In genomic region chr2:195642027-195642676, GRCh38 we compare ENCODE assay signal across 30 cellular contexts. TPM values are rescaled to one million over a fixed set of nuclear protein-coding genes. Genes with fewer than 3 reads are reported as not detected.
DNase-seq lines count a peak whose midpoint lies in the region; ATAC-seq, FAIRE-seq and TF ChIP-seq lines count a peak whose summit lies in the region.
"Had no signal": no experiment of that assay in that cellular context is flagged by ENCODE, and none has a peak within 500 bp of the region (broad histone marks: within the 10 kb centered on the region; RNA-seq: fewer than 3 reads in every experiment).

No MANE protein-coding gene starts in this region.

- H3K9me3 ChIP-seq in right atrium auricular region: no peaks in the 10 kb centered on the region
- H3K9me3 ChIP-seq: HAP-1, prostate gland had no signal

- no peaks in the 10 kb centered on the region for H3K4me1 ChIP-seq in right atrium auricular region
- H3K4me1 ChIP-seq: foreskin keratinocyte, HAP-1, prostate gland had no signal

- H3K4me3 Mint-ChIP-seq in memory B cell: no peak overlapping the region
- H3K4me3 Mint-ChIP-seq: activated CD8-positive, alpha-beta memory T cell treated with anti-CD3 and anti-CD28 coated beads, Interleukin-2, amount 10 ng/mL, durations not matched to agents 7 days and 5 days; activated naive CD4-positive, alpha-beta T cell treated with anti-CD3 and anti-CD28 coated beads, Interleukin-2, amount 10 ng/mL, durations not matched to agents 7 days and 5 days; activated T-cell treated with anti-CD3 and anti-CD28 coated beads, Interleukin-2, amount 50 U/mL, for 72 hours; neural progenitor cell; T-helper 17 cell had no signal

- TF ChIP-seq CTCF in right atrium auricular region (IDR thresholded peaks at IDR 0.05): no peak

- H3K36me3 Mint-ChIP-seq in memory B cell: peaks cover 5% of the 10 kb centered on the region
- H3K36me3 Mint-ChIP-seq: activated naive CD4-positive, alpha-beta T cell treated with anti-CD3 and anti-CD28 coated beads, Interleukin-2, amount 10 ng/mL, durations not matched to agents 7 days and 5 days; neural progenitor cell had no signal

- no peaks in the 10 kb centered on the region for H3K27me3 Mint-ChIP-seq in memory B cell
- H3K27me3 Mint-ChIP-seq: activated CD8-positive, alpha-beta memory T cell treated with anti-CD3 and anti-CD28 coated beads, Interleukin-2, amount 10 ng/mL, durations not matched to agents 7 days and 5 days; T-helper 17 cell had no signal

- H3K27ac Mint-ChIP-seq in memory B cell: peak overlapping the region; percentile 24
- H3K27ac Mint-ChIP-seq: activated CD8-positive, alpha-beta memory T cell treated with anti-CD3 and anti-CD28 coated beads, Interleukin-2, amount 10 ng/mL, durations not matched to agents 7 days and 5 days; activated naive CD4-positive, alpha-beta T cell treated with anti-CD3 and anti-CD28 coated beads, Interleukin-2, amount 10 ng/mL, durations not matched to agents 7 days and 5 days; activated T-cell treated with anti-CD3 and anti-CD28 coated beads, Interleukin-2, amount 50 U/mL, for 72 hours; neural progenitor cell; T-helper 17 cell had no signal

- no peaks in the 10 kb centered on the region for H3K27me3 ChIP-seq in right atrium auricular region
- H3K27me3 ChIP-seq: foreskin keratinocyte, neural progenitor cell had no signal

- no peak overlapping the region for H3K4me3 ChIP-seq in right atrium auricular region
- H3K4me3 ChIP-seq: HAP-1, neural progenitor cell, prostate gland had no signal

- no peak for FAIRE-seq in frontal cortex (lab: Jason Lieb, UNC)
- FAIRE-seq: colon, D721Med, GM12891, HepG2 had no signal

- H3K9me3 Mint-ChIP-seq in memory B cell: no peaks in the 10 kb centered on the region
- H3K9me3 Mint-ChIP-seq: activated naive CD4-positive, alpha-beta T cell treated with anti-CD3 and anti-CD28 coated beads, Interleukin-2, amount 10 ng/mL, durations not matched to agents 7 days and 5 days; activated T-cell treated with anti-CD3 and anti-CD28 coated beads, Interleukin-2, amount 50 U/mL, for 72 hours; neural progenitor cell had no signal

- H3K36me3 ChIP-seq in right atrium auricular region: no peaks in the 10 kb centered on the region
- H3K36me3 ChIP-seq: HAP-1, neural progenitor cell, prostate gland had no signal

- H3K27ac ChIP-seq in right atrium auricular region: no peak overlapping the region
- H3K27ac ChIP-seq: foreskin keratinocyte, HL-60, neural progenitor cell, prostate gland, VCaP had no signal

- intact Hi-C loops in Right ventricle myocardium superior (cut with DNase I): no loop called here

- peaks cover 22% of the 10 kb centered on the region for H3K4me1 Mint-ChIP-seq in memory B cell

- ATAC-seq in Right ventricle myocardium superior (ENCODE audit: poor library complexity): peak; percentile 36
- ATAC-seq in memory B cell (ENCODE audit: low read depth): no peak
- no peak for ATAC-seq in HG02642 (IDR thresholded peaks at IDR 0.05; ENCODE audit: poor library complexity, unreplicated experiment)
- no peak for ATAC-seq in GM18909 (IDR thresholded peaks at IDR 0.05; ENCODE audit: poor library complexity, unreplicated experiment)
- ATAC-seq: activated CD8-positive, alpha-beta memory T cell treated with anti-CD3 and anti-CD28 coated beads, Interleukin-2, amount 10 ng/mL, durations not matched to agents 7 days and 5 days; activated T-cell treated with anti-CD3 and anti-CD28 coated beads, Interleukin-2, amount 50 U/mL, for 72 hours; foreskin keratinocyte; HepG2; left ventricle myocardium superior; T-helper 17 cell had no signal

- no peak for DNase-seq in Right ventricle myocardium superior
- DNase-seq in right atrium auricular region (ENCODE audit: low spot score): no peak
- peak; percentile 54 for DNase-seq in SKM-1 treated with dmso at 0.1 percent for 144 hours (lab: John Stamatoyannopoulos, UW; ENCODE audit: unreplicated experiment)
- DNase-seq in memory B cell (ENCODE audit: low spot score in 2 of 2): no peak
- DNase-seq in KG1 (lab: John Stamatoyannopoulos, UW): no peak
- DNase-seq in frontal cortex (ENCODE audit: low spot score in 2 of 2): no peak
- DNase-seq: activated CD4-positive, alpha-beta T cell treated with anti-CD3 and anti-CD28 coated beads, Interleukin-2, amount 50 U/mL, for 1 hour; activated CD8-positive, alpha-beta memory T cell treated with anti-CD3 and anti-CD28 coated beads, Interleukin-2, amount 10 ng/mL, durations not matched to agents 7 days and 5 days; activated naive CD4-positive, alpha-beta T cell treated with anti-CD3 and anti-CD28 coated beads, Interleukin-2, amount 10 ng/mL, durations not matched to agents 7 days and 5 days; activated T-cell treated with anti-CD3 and anti-CD28 coated beads, Interleukin-2, amount 50 U/mL, for 72 hours; amniotic stem cell; C1 segment of cervical spinal cord; effector memory CD4-positive, alpha-beta T cell; foreskin keratinocyte; left ventricle myocardium superior; NCI-H1436 treated with DMSO at 0.1 percent for 48 hours; NCI-H510A treated with DMSO at 0.1 percent for 48 hours; T-helper 17 cell; trophoblast cell had no signal

RNA-seq across cellular contexts. Expression of gene SLC39A10, which starts 14.9 kb away (rescaled TPM):
- total RNA-seq in Right ventricle myocardium superior (9.6 TPM), right atrium auricular region (10 to 100 TPM in 1 of 2 donors, 1 to 10 TPM in 1; 8.5 to 12.3 TPM), frontal cortex (172 TPM)

Comparison
In these comparisons a context has a peak if more than half of its experiments do, and no peak if none do; other contexts are left out.
1. RNA of gene SLC39A10, which starts 14.9 kb away (total RNA-seq): 172 TPM in frontal cortex (single experiment); 8.5 to 12.3 TPM in right atrium auricular region and 9.6 TPM in Right ventricle myocardium superior (single experiment); every median in the first group is over 10 times any median in the second.